Comparison of ENCODE assay signal across 31 cellular contexts in the genomic region with DNA sequence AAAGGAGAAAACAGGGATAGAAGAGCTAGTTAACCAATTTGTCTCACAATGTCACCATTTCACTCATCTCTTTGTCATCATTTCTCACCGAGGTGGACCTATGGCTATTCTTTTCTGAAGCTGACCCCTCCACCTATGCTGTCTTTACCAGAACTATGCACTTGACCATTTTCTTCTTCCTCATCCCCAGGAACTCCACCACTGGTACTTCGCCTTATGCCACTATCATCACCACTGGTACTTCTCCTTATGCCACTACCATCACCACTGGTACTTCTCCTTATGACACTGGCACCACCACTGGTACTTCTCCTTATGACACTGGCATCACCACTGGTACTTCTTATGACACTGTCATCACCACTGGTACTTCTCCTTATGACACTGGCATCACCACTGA.
"Had no signal": no experiment of that assay in that cellular context is flagged by ENCODE, and none has a peak within 500 bp of the region (broad histone marks: within the 10 kb centered on the region; RNA-seq: fewer than 3 reads in every experiment).

No MANE protein-coding gene starts in this region.

- DNase-seq: activated CD4-positive, alpha-beta T cell treated with anti-CD3 and anti-CD28 coated beads for 1 hour; activated CD4-positive, alpha-beta T cell treated with anti-CD3 and anti-CD28 coated beads, Interleukin-2, amount 10 ng/mL, durations not matched to agents 24 days and 14 days; activated CD4-positive, alpha-beta T cell treated with anti-CD3 and anti-CD28 coated beads, Interleukin-2, amount 50 U/mL, for 4 hours; activated CD4-positive, CD25-positive, alpha-beta regulatory T cell; activated CD8-positive, alpha-beta T cell treated with anti-CD3 and anti-CD28 coated beads for 36 hours; activated gamma-delta T cell treated with Interleukin-2 at 50 U/mL for 16 hours; activated naive CD4-positive, alpha-beta T cell treated with anti-CD3 and anti-CD28 coated beads for 36 hours; activated T-cell treated with anti-CD3 and anti-CD28 coated beads, Interleukin-2, amount 50 U/mL, for 1 hour; adrenal gland; body of pancreas; Karpas-422; KBM-7; MG63; NCI-H1092; NCI-H1436 treated with DMSO at 0.1 percent for 48 hours; NCI-H187; NCI-H2029 treated with DMSO at 0.1 percent for 48 hours; NCI-H2107; NCI-H2171; NCI-H510A; NCI-H526; NCI-H748 treated with DMSO at 0.1 percent for 48 hours; NK-92 treated with Interleukin-12 subunit alpha and Interleukin-12 subunit beta, amount 100 ng/mL, for 24 hours; OCI-M1; Right ventricle myocardium superior; SW 1271; T-helper 1 cell; T-helper 9 cell; WERI-Rb-1 had no signal

- H3K27ac Mint-ChIP-seq: activated CD4-positive, alpha-beta T cell treated with anti-CD3 and anti-CD28 coated beads, Interleukin-2, amount 10 ng/mL, durations not matched to agents 24 days and 14 days; activated CD8-positive, alpha-beta T cell treated with anti-CD3 and anti-CD28 coated beads for 36 hours; activated naive CD4-positive, alpha-beta T cell treated with anti-CD3 and anti-CD28 coated beads for 36 hours; activated naive CD4-positive, alpha-beta T cell treated with anti-CD3 and anti-CD28 coated beads, Interleukin-2, amount 50 U/mL, for 72 hours had no signal

- H3K4me3 Mint-ChIP-seq: activated CD4-positive, alpha-beta T cell treated with anti-CD3 and anti-CD28 coated beads, Interleukin-2, amount 10 ng/mL, durations not matched to agents 24 days and 14 days; activated CD8-positive, alpha-beta T cell treated with anti-CD3 and anti-CD28 coated beads for 36 hours; activated naive CD4-positive, alpha-beta T cell treated with anti-CD3 and anti-CD28 coated beads for 36 hours had no signal

- H3K9me3 Mint-ChIP-seq: activated CD4-positive, alpha-beta T cell treated with anti-CD3 and anti-CD28 coated beads, Interleukin-2, amount 10 ng/mL, durations not matched to agents 24 days and 14 days; activated CD8-positive, alpha-beta T cell treated with anti-CD3 and anti-CD28 coated beads for 36 hours had no signal

- ATAC-seq: activated CD8-positive, alpha-beta T cell treated with anti-CD3 and anti-CD28 coated beads for 36 hours; activated naive CD4-positive, alpha-beta T cell treated with anti-CD3 and anti-CD28 coated beads, Interleukin-2, amount 50 U/mL, for 72 hours; body of pancreas had no signal

- H3K36me3 Mint-ChIP-seq: activated naive CD4-positive, alpha-beta T cell treated with anti-CD3 and anti-CD28 coated beads, Interleukin-2, amount 50 U/mL, for 72 hours had no signal

- H3K4me1 Mint-ChIP-seq: activated CD4-positive, alpha-beta T cell treated with anti-CD3 and anti-CD28 coated beads, Interleukin-2, amount 10 ng/mL, durations not matched to agents 24 days and 14 days had no signal

- FAIRE-seq: astrocyte had no signal
